ENCODE assay signal across 1 cellular context in the genomic region with DNA sequence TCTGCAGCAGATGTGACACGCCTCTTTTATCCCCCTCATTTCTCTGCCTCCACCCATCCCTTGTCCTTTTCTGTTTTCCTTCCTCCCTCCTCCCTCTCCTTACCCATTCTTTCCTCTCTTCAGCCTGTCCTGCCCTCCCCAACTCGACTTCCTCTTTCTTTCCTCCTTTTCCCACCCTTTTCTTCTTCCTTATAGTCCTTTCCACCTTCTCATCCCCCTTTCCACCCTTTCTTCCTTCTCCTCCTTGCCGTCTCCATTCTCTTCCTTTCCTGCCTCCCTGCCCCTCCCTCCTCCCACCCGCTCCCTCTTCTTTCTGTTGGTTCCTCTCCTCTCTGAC.
TF ChIP-seq lines count a peak whose summit lies in the region.

No MANE protein-coding gene starts in this region.

TF ChIP-seq in IMR-90, 13 proteins besides CTCF, POLR2A, EP300 and RAD21 (continued from another document):
- no peak for TF ChIP-seq MXI1 (IDR thresholded peaks at IDR 0.05; ENCODE audit: borderline replicate concordance, low read depth, low read length)
- TF ChIP-seq BHLHE40 (IDR thresholded peaks at IDR 0.05; ENCODE audit: low read depth, low read length) = no peak
- no peak for TF ChIP-seq RFX5 (IDR thresholded peaks at IDR 0.05; ENCODE audit: low read depth, low read length)
- no peak for TF ChIP-seq MAZ (IDR thresholded peaks at IDR 0.05; ENCODE audit: borderline replicate concordance, low read depth, low read length)
- no peak for TF ChIP-seq NFE2L2 (IDR thresholded peaks at IDR 0.05; ENCODE audit: low read depth, low read length)
- no peak for TF ChIP-seq FOS (IDR thresholded peaks at IDR 0.05; ENCODE audit: low read depth, low read length)
- no peak for TF ChIP-seq SMC3 (IDR thresholded peaks at IDR 0.05; ENCODE audit: low read depth, low read length)
- no peak for TF ChIP-seq CEBPB (IDR thresholded peaks at IDR 0.05; ENCODE audit: low read depth, low read length)
